8 cellular contexts compared by ENCODE assay signal in genomic region chr4:37686373-37687174, GRCh38. TPM values are rescaled to one million over a fixed set of nuclear protein-coding genes. Genes with fewer than 3 reads are reported as not detected.
DNase-seq lines count a peak whose midpoint lies in the region; ATAC-seq and TF ChIP-seq lines count a peak whose summit lies in the region.

RELL1 (minus strand) TSS chr4:37686376; CDS start chr4:37686287, 89 bp downstream.

- DNase-seq in NCI-H128 (lab: John Stamatoyannopoulos, UW; ENCODE audit: unreplicated experiment) (peak; percentile 88), SW 1271 (lab: John Stamatoyannopoulos, UW) (peak; percentile 92 to 98), glomerular visceral epithelial cell (ENCODE audit: extremely low spot score) (peak; percentile 100), omental fat pad (ENCODE audit: low spot score) (peak; percentile 98)
- DNase-seq in activated naive CD8-positive, alpha-beta T cell treated with anti-CD3 and anti-CD28 coated beads, Interleukin-2, amount 10 ng/mL, durations not matched to agents 7 days and 5 days, result peak; percentile 99

- H3K27ac ChIP-seq in temporal lobe (ENCODE audit: low read depth, low read length), result peak within 1 kb of the TSS; percentile 73

- ATAC-seq in HG02759 (IDR thresholded peaks at IDR 0.05; ENCODE audit: unreplicated experiment), result peak; percentile 81
- ATAC-seq in activated naive CD8-positive, alpha-beta T cell treated with anti-CD3 and anti-CD28 coated beads, Interleukin-2, amount 10 ng/mL, durations not matched to agents 7 days and 5 days (ENCODE audit: low read depth), result peak; percentile 85
- ATAC-seq in omental fat pad (ENCODE audit: low FRiP score), result peak; percentile 98

- peak within 1 kb of the TSS; percentile 95 for H3K27ac Mint-ChIP-seq in activated naive CD8-positive, alpha-beta T cell treated with anti-CD3 and anti-CD28 coated beads, Interleukin-2, amount 10 ng/mL, durations not matched to agents 7 days and 5 days

- no peak for TF ChIP-seq CTCF in omental fat pad (IDR thresholded peaks at IDR 0.05)

- H3K27me3 Mint-ChIP-seq in activated naive CD8-positive, alpha-beta T cell treated with anti-CD3 and anti-CD28 coated beads, Interleukin-2, amount 10 ng/mL, durations not matched to agents 7 days and 5 days, result peaks cover 7% of the 10 kb centered on the region

- POLR2A ChIA-PET in activated naive CD8-positive, alpha-beta T cell treated with anti-CD3 and anti-CD28 coated beads, Interleukin-2, amount 10 ng/mL, durations not matched to agents 7 days and 5 days (lab: Charles Lee), result interaction anchor here (0.7 to 1.4 kb wide), 5 partner anchors 11 to 291 kb away, joined by 3 to 7 read pairs (median 4); no protein-coding TSS in a partner anchor

- peak within 1 kb of the TSS; percentile 74 for H3K4me3 ChIP-seq in GM08714 (ENCODE audit: low read length)

- peaks cover 6% of the 10 kb centered on the region for H3K36me3 Mint-ChIP-seq in activated naive CD8-positive, alpha-beta T cell treated with anti-CD3 and anti-CD28 coated beads, Interleukin-2, amount 10 ng/mL, durations not matched to agents 7 days and 5 days

- peaks cover 2% of the 10 kb centered on the region for H3K9me3 Mint-ChIP-seq in activated naive CD8-positive, alpha-beta T cell treated with anti-CD3 and anti-CD28 coated beads, Interleukin-2, amount 10 ng/mL, durations not matched to agents 7 days and 5 days

- peak within 1 kb of the TSS; percentile 91 for H3K4me3 Mint-ChIP-seq in activated naive CD8-positive, alpha-beta T cell treated with anti-CD3 and anti-CD28 coated beads, Interleukin-2, amount 10 ng/mL, durations not matched to agents 7 days and 5 days

- peaks cover 38% of the 10 kb centered on the region for H3K4me1 Mint-ChIP-seq in activated naive CD8-positive, alpha-beta T cell treated with anti-CD3 and anti-CD28 coated beads, Interleukin-2, amount 10 ng/mL, durations not matched to agents 7 days and 5 days

RNA-seq across cellular contexts. Expression of gene RELL1, which starts in this region (rescaled TPM):
- total RNA-seq in activated naive CD8-positive, alpha-beta T cell treated with anti-CD3 and anti-CD28 coated beads, Interleukin-2, amount 10 ng/mL, durations not matched to agents 7 days and 5 days, result 10 to 100 TPM; 36.8 to 39.4 TPM
- total RNA-seq in omental fat pad, result 100 to 1,000 TPM in 1 of 4 donors, 10 to 100 TPM in 3; 65.4 to 158 (median 82.5) TPM
- 26.3 TPM for total RNA-seq in temporal lobe

Comparison
In these comparisons a context has a peak if more than half of its experiments do, and no peak if none do; other contexts are left out.
1. Peak in every context shown above with its lines: DNase-seq, ATAC-seq, H3K4me3 ChIP-seq and H3K27ac ChIP-seq.